In genomic region chr5:94698189-94698588, GRCh38 we compare ENCODE assay signal across 14 cellular contexts.
DNase-seq lines count a peak whose midpoint lies in the region; TF ChIP-seq lines count a peak whose summit lies in the region.
"Had no signal": no experiment of that assay in that cellular context is flagged by ENCODE, and none has a peak within 500 bp of the region (broad histone marks: within the 10 kb centered on the region; RNA-seq: fewer than 3 reads in every experiment).

No MANE protein-coding gene starts in this region.

- no peaks in the 10 kb centered on the region for H3K27me3 ChIP-seq in mesendoderm (ENCODE audit: insufficient read depth, low read length, poor library complexity)

- no peaks in the 10 kb centered on the region for H3K79me2 ChIP-seq in mesendoderm (ENCODE audit: control insufficient read depth, insufficient read depth, low read length)

- no peaks in the 10 kb centered on the region for H3K79me1 ChIP-seq in mesendoderm (ENCODE audit: low read length)

- no peak overlapping the region for H2BK120ac ChIP-seq in mesendoderm (ENCODE audit: low read depth, low read length)

- H3K9me3 ChIP-seq in HEK293 (ENCODE audit: control insufficient read depth, insufficient read depth, low read depth, low read length): no peaks in the 10 kb centered on the region

- H4K5ac ChIP-seq in mesendoderm (ENCODE audit: low read length): no peak overlapping the region

- no peak overlapping the region for H2BK15ac ChIP-seq in mesendoderm (replicated peaks; ENCODE audit: low read depth)

- DNase-seq in NCI-H460 (ENCODE audit: extremely low read depth, low read depth): peak; percentile 98
- peak; percentile 86 for DNase-seq in mesendoderm
- DNase-seq in activated CD4-positive, alpha-beta T cell treated with anti-CD3 and anti-CD28 coated beads, Interleukin-2, amount 50 U/mL, for 48 hours: no peak
- DNase-seq in stimulated activated CD4-positive, alpha-beta T cell treated with anti-CD3 and anti-CD28 coated beads, Interleukin-4, amount 100 ng/mL, for 1 hour: no peak
- DNase-seq in GM13976 (ENCODE audit: low spot score): no peak
- DNase-seq in hypothalamus (lab: John Stamatoyannopoulos, UW): no peak
- DNase-seq: CD4-positive, CD25-positive, alpha-beta regulatory T cell; Karpas-422; NCI-H187 treated with DMSO at 0.1 percent for 48 hours; NCI-H226; NCI-H524; PC-3; Right ventricle myocardium superior had no signal

- H3K36me3 ChIP-seq in HEK293 (ENCODE audit: control insufficient read depth in 2 of 2, insufficient read depth in 1 of 2, low read length in 2 of 2): peaks cover 0 to 19% of the 10 kb centered on the region in 2 experiments; a peak in 2 of 3 replicates
- H3K36me3 ChIP-seq in mesendoderm (ENCODE audit: control insufficient read depth, insufficient read depth, low read length): no peaks in the 10 kb centered on the region

- H2BK5ac ChIP-seq in mesendoderm (ENCODE audit: low read length): no peak overlapping the region

- no peak overlapping the region for H3K4me3 ChIP-seq in HEK293 (ENCODE audit: low read depth, low read length)
- no peak overlapping the region for H3K4me3 ChIP-seq in mesendoderm (ENCODE audit: low read length)

- no peak for TF ChIP-seq CTCF in HEK293 (tag by site-specific recombination; IDR thresholded peaks at IDR 0.05)
- no peak for TF ChIP-seq CTCF in GM13976 (IDR thresholded peaks at IDR 0.05; ENCODE audit: borderline replicate concordance, control extremely low read depth, extremely low read depth, insufficient read depth, missing control alignments)

- H3K23ac ChIP-seq in mesendoderm (ENCODE audit: low read length): no peak overlapping the region

- H4K8ac ChIP-seq in mesendoderm (ENCODE audit: low read depth, low read length): no peak overlapping the region

- H3K4ac ChIP-seq in mesendoderm (ENCODE audit: low read depth, low read length): no peak overlapping the region

- H2AK5ac ChIP-seq in mesendoderm (ENCODE audit: low read length): no peak overlapping the region

- H3K4me2 ChIP-seq in mesendoderm (ENCODE audit: low read length): no peak overlapping the region

- no peak overlapping the region for H3K18ac ChIP-seq in mesendoderm (ENCODE audit: low read length)

- H3K56ac ChIP-seq in mesendoderm (ENCODE audit: low read length): no peak overlapping the region

- POLR2A ChIA-PET in HEK293 (lab: Yijun Ruan, JAX): no interaction called here

- in situ Hi-C loops in GM13976 (cut with MboI; ENCODE audit: low sequenced_read_pairs, unreplicated experiment): no loop called here

- CTCF ChIA-PET in HEK293 (lab: Yijun Ruan, JAX): no interaction called here

- H3K27ac ChIP-seq in HEK293 (ENCODE audit: extremely low read depth, low read depth, low read length) (no peak overlapping the region), mesendoderm (ENCODE audit: low read depth, low read length) (no peak overlapping the region)

- H3K9ac ChIP-seq in mesendoderm (ENCODE audit: low read length): no peak overlapping the region

- WGBS in mesendoderm (ENCODE audit: extremely low coverage, insufficient coverage, low lambda C conversion rate): no CpG with 5 or more reads among the region's 5 CpGs

- peaks cover 4% of the 10 kb centered on the region; the same call in 1 of the 2 replicates for H3K4me1 ChIP-seq in HEK293 (ENCODE audit: control insufficient read depth, insufficient read depth, low read length)
- H3K4me1 ChIP-seq in mesendoderm (ENCODE audit: control insufficient read depth, low read depth, low read length): no peaks in the 10 kb centered on the region

TF ChIP-seq in HEK293, 187 proteins besides CTCF, POLR2A, EP300 and RAD21 (continues in another document):
- peak; percentile 41; the same call in 1 of the 2 replicates for TF ChIP-seq FEZF1 (tag by site-specific recombination; IDR thresholded peaks at IDR 0.05)
- no peak for TF ChIP-seq ZNF518A (tag by site-specific recombination; conservative IDR thresholded peaks at IDR 0.05; ENCODE audit: low read depth)
- TF ChIP-seq ZNF639 (tag by site-specific recombination; IDR thresholded peaks at IDR 0.05): no peak
- no peak for TF ChIP-seq ZNF561 (tag by site-specific recombination; IDR thresholded peaks at IDR 0.05; ENCODE audit: borderline replicate concordance)
- no peak for TF ChIP-seq ZIC2 (tag by site-specific recombination; IDR thresholded peaks at IDR 0.05)
- peak; percentile 54; the same call in 1 of the 2 replicates for TF ChIP-seq OSR2 (tag by site-specific recombination; IDR thresholded peaks at IDR 0.05)
- TF ChIP-seq ZNF184 (tag by site-specific recombination; IDR thresholded peaks at IDR 0.05): no peak
- no peak for TF ChIP-seq ZBTB20 (tag by site-specific recombination; IDR thresholded peaks at IDR 0.05)
- TF ChIP-seq ZSCAN4 (tag by site-specific recombination; IDR thresholded peaks at IDR 0.05): no peak
- TF ChIP-seq IKZF3 (tag by site-specific recombination; IDR thresholded peaks at IDR 0.05): peak; percentile 44; the same call in 1 of the 2 replicates
- TF ChIP-seq PRDM6 (tag by site-specific recombination; IDR thresholded peaks at IDR 0.05): peak; percentile 55; the same call in 1 of the 2 replicates
- no peak for TF ChIP-seq ZNF404 (tag by site-specific recombination; IDR thresholded peaks at IDR 0.05)

Comparison
In these comparisons a context has a peak if more than half of its experiments do, and no peak if none do; other contexts are left out.
1. DNase-seq: peak in NCI-H460 (single experiment) and mesendoderm (single experiment); none in activated CD4-positive, alpha-beta T cell treated with anti-CD3 and anti-CD28 coated beads, Interleukin-2, amount 50 U/mL, for 48 hours (0 of 2), stimulated activated CD4-positive, alpha-beta T cell treated with anti-CD3 and anti-CD28 coated beads, Interleukin-4, amount 100 ng/mL, for 1 hour (single experiment), GM13976 (single experiment) and hypothalamus (0 of 51).